In genomic region chr9:89729954-89730530, GRCh38 we compare ENCODE assay signal across 1 cellular context.
TF ChIP-seq lines count a peak whose summit lies in the region.

No MANE protein-coding gene starts in this region.

TF ChIP-seq in HEK293, 187 proteins besides CTCF, POLR2A, EP300 and RAD21 (continued from another document):
- TF ChIP-seq ZBTB7A (tag by site-specific recombination; IDR thresholded peaks at IDR 0.05; ENCODE audit: low read depth) (no peak), BCL11A (tag by site-specific recombination; IDR thresholded peaks at IDR 0.05; ENCODE audit: low read depth) (no peak), HOXC10 (CRISPR knock-in tag; IDR thresholded peaks at IDR 0.05) (no peak), ZSCAN4 (tag by site-specific recombination; IDR thresholded peaks at IDR 0.05) (peak; percentile 36; the same call in 1 of the 2 replicates), ZBTB6 (tag by site-specific recombination; IDR thresholded peaks at IDR 0.05) (no peak), ZNF132 (tag by site-specific recombination; IDR thresholded peaks at IDR 0.05; ENCODE audit: borderline replicate concordance) (no peak), ZSCAN18 (tag by site-specific recombination; IDR thresholded peaks at IDR 0.05) (no peak), EGR2 (tag by site-specific recombination; IDR thresholded peaks at IDR 0.05; ENCODE audit: low read depth) (peak; percentile 82), ZFP69B (tag by site-specific recombination; IDR thresholded peaks at IDR 0.05) (no peak), WT1 (tag by site-specific recombination; IDR thresholded peaks at IDR 0.05) (no peak), ZNF23 (tag by site-specific recombination; IDR thresholded peaks at IDR 0.05; ENCODE audit: borderline replicate concordance) (no peak)
